15 cellular contexts compared by ENCODE assay signal in the genomic region with DNA sequence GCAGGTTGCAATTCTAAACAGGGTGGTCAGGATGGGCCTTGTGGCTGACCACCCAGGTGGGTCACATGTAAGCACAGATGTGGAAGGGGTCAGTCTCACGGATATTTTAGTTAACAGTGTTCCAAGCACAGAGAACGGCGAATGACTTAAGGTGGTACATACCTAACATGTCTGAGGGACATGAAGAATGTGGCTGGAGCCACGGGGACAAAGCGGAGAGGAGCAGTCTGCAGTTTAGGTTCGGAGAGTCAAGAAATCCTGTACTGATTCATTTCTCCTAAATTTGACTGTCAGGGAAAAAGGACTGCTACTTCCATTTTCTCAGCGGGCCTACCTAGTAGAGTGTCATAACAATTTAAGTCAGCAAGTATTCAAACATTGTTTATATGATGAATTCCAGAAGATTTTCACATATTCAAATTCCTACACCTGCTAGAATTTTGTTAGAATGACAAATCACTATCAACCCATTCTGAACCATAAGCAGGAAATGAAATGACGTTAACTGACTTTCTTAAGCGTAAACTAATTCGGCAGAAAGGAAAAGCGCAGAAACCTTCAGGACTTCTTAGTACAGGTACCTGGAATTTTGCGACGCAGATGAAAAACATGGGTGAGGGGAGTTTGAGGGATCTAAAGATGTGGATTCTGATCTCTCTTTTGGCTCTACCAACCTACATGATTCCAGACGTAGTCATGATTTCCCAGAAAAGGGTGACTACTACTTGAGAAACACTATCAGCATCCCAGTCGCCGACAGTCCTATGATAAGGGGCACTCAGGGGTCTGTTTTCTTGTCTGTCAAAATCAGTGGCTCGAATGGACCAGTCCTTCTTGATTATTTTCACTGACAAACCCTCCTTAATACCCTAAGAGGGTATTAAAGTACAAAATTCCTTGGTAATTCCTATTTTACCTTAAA. TPM values are rescaled to one million over a fixed set of nuclear protein-coding genes. Genes with fewer than 3 reads are reported as not detected.
A peak's percentile ranks its signal among the peaks of the same experiment; 100 is the strongest.
DNase-seq lines count a peak whose midpoint lies in the region; ATAC-seq and TF ChIP-seq lines count a peak whose summit lies in the region.
"Had no signal": no experiment of that assay in that cellular context is flagged by ENCODE, and none has a peak within 500 bp of the region (broad histone marks: within the 10 kb centered on the region; RNA-seq: fewer than 3 reads in every experiment).

No MANE protein-coding gene starts in this region.

- H3K9ac ChIP-seq in DND-41 (ENCODE audit: low read depth, low read length) = no peak overlapping the region
- H3K9ac ChIP-seq in smooth muscle cell (ENCODE audit: low read depth) = no peak overlapping the region

- peaks cover 5% of the 10 kb centered on the region for H3K36me3 ChIP-seq in CD4-positive, CD25-positive, alpha-beta regulatory T cell (ENCODE audit: control insufficient read depth, insufficient read depth, low read length)
- H3K36me3 ChIP-seq in DND-41 (ENCODE audit: insufficient read depth, low read length) (peaks cover 39% of the 10 kb centered on the region), smooth muscle cell (ENCODE audit: low read depth) (no peaks in the 10 kb centered on the region)

- no peaks in the 10 kb centered on the region for H3K27me3 ChIP-seq in CD4-positive, CD25-positive, alpha-beta regulatory T cell (ENCODE audit: control insufficient read depth, insufficient read depth, low read length)
- H3K27me3 ChIP-seq in DND-41 (ENCODE audit: insufficient read depth, low read length, poor library complexity) (no peaks in the 10 kb centered on the region), smooth muscle cell (ENCODE audit: low read depth) (no peaks in the 10 kb centered on the region)
- H3K27me3 ChIP-seq: body of pancreas, hepatocyte had no signal

- no peak for TF ChIP-seq CTCF in DND-41 (IDR thresholded peaks at IDR 0.05; ENCODE audit: borderline replicate concordance, extremely low read depth, low read length, poor library complexity, severe bottlenecking)
- TF ChIP-seq CTCF in smooth muscle cell (IDR thresholded peaks at IDR 0.05; ENCODE audit: borderline replicate concordance, insufficient read depth, poor library complexity, severe bottlenecking) = no peak

- H3K4me1 Mint-ChIP-seq in CD4-positive, CD25-positive, alpha-beta regulatory T cell = peaks cover 51 to 86% (median 62%) of the 10 kb centered on the region in 4 donors
- peaks cover 32 to 90% (median 81%) of the 10 kb centered on the region in 4 donors for H3K4me1 Mint-ChIP-seq in naive thymus-derived CD8-positive, alpha-beta T cell

- no peaks in the 10 kb centered on the region for H3K9me3 ChIP-seq in CD4-positive, CD25-positive, alpha-beta regulatory T cell (ENCODE audit: control insufficient read depth in 2 of 2, low read length in 2 of 2)
- H3K9me3 ChIP-seq in DND-41 (ENCODE audit: insufficient read depth, low read length, severe bottlenecking) (no peaks in the 10 kb centered on the region), smooth muscle cell (replicated peaks; ENCODE audit: low read depth) (no peaks in the 10 kb centered on the region)
- H3K9me3 ChIP-seq: body of pancreas had no signal

- H3K27me3 Mint-ChIP-seq in CD4-positive, CD25-positive, alpha-beta regulatory T cell = peaks cover 4% of the 10 kb centered on the region
- H3K27me3 Mint-ChIP-seq in naive thymus-derived CD8-positive, alpha-beta T cell = no peaks in the 10 kb centered on the region

- peak overlapping the region; percentile 1 for H3K27ac ChIP-seq in CD4-positive, CD25-positive, alpha-beta regulatory T cell (ENCODE audit: insufficient read depth, low read length, poor library complexity, severe bottlenecking)
- H3K27ac ChIP-seq in DND-41 (ENCODE audit: low read length) = peak overlapping the region; percentile 72
- no peak overlapping the region for H3K27ac ChIP-seq in smooth muscle cell (ENCODE audit: low read depth)
- H3K27ac ChIP-seq: hepatocyte had no signal

- no peaks in the 10 kb centered on the region for H3K9me3 Mint-ChIP-seq in CD4-positive, CD25-positive, alpha-beta regulatory T cell
- H3K9me3 Mint-ChIP-seq in naive thymus-derived CD8-positive, alpha-beta T cell = no peaks in the 10 kb centered on the region

- POLR2A ChIA-PET in naive thymus-derived CD8-positive, alpha-beta T cell (lab: Charles Lee) = interaction anchor here (1.9 kb wide), 1 partner anchor 41 kb away, joined by 11 read pairs; a partner anchor contains a TSS

- ATAC-seq in CD4-positive, CD25-positive, alpha-beta regulatory T cell (ENCODE audit: low read depth in 2 of 2) = no peak
- ATAC-seq in DND-41 (ENCODE audit: insufficient read depth, low read depth) = no peak
- ATAC-seq in naive thymus-derived CD8-positive, alpha-beta T cell = no peak
- ATAC-seq: activated CD4-positive, CD25-positive, alpha-beta regulatory T cell treated with anti-CD3 and anti-CD28 coated beads, Interleukin-2, amount 50 U/mL, for 24 hours; body of pancreas had no signal

- no peaks in the 10 kb centered on the region for H3F3A ChIP-seq in smooth muscle cell (ENCODE audit: low read depth)

- H2AFZ ChIP-seq in DND-41 (ENCODE audit: low read depth, low read length) (no peak overlapping the region), smooth muscle cell (ENCODE audit: low read depth) (no peak overlapping the region)
- H2AFZ ChIP-seq: hepatocyte had no signal

- H3K27ac Mint-ChIP-seq in CD4-positive, CD25-positive, alpha-beta regulatory T cell = peak overlapping the region; percentile 53 to 87 (median 83)
- H3K27ac Mint-ChIP-seq in naive thymus-derived CD8-positive, alpha-beta T cell = peak overlapping the region in 9 of 10 donors; percentile 15 to 91 (median 63)

- peaks cover 93% of the 10 kb centered on the region for H3K79me2 ChIP-seq in DND-41 (ENCODE audit: insufficient read depth, low read length)
- H3K79me2 ChIP-seq in smooth muscle cell (ENCODE audit: low read depth) = peaks cover 9% of the 10 kb centered on the region

- DNase-seq in CD4-positive, CD25-positive, alpha-beta regulatory T cell = no peak
- no peak for DNase-seq in DND-41
- DNase-seq in amniotic epithelial cell (ENCODE audit: low read depth) = peak; percentile 32
- no peak for DNase-seq in naive thymus-derived CD8-positive, alpha-beta T cell
- DNase-seq in NCI-H1694 (lab: John Stamatoyannopoulos, UW) = no peak
- no peak for DNase-seq in smooth muscle cell (lab: John Stamatoyannopoulos, UW; ENCODE audit: unreplicated experiment)
- DNase-seq in middle frontal gyrus (ENCODE audit: extremely low spot score, low spot score) = no peak
- DNase-seq: body of pancreas, KG1, NCI-H1105 treated with DMSO at 0.1 percent for 48 hours, NCI-H2171 treated with DMSO at 0.1 percent for 48 hours, NCI-H82, substantia nigra had no signal

- H3K4me3 ChIP-seq in CD4-positive, CD25-positive, alpha-beta regulatory T cell (ENCODE audit: low read depth, low read length) = no peak overlapping the region
- no peak overlapping the region for H3K4me3 ChIP-seq in DND-41 (ENCODE audit: low read depth in 1 of 2, low read length in 2 of 2)
- H3K4me3 ChIP-seq in smooth muscle cell = no peak overlapping the region
- H3K4me3 ChIP-seq: body of pancreas, hepatocyte had no signal

- 77% methylated on average over 17 of the region's 17 CpGs for WGBS in smooth muscle cell (ENCODE audit: low lambda C conversion rate)

- H3K4me2 ChIP-seq in DND-41 (ENCODE audit: insufficient read depth, low read length) (no peak overlapping the region), smooth muscle cell (no peak overlapping the region)
- H3K4me2 ChIP-seq: hepatocyte had no signal

- peaks cover 31% of the 10 kb centered on the region for H3K36me3 Mint-ChIP-seq in CD4-positive, CD25-positive, alpha-beta regulatory T cell
- H3K36me3 Mint-ChIP-seq in naive thymus-derived CD8-positive, alpha-beta T cell = peaks cover 0 to 10% (median 4%) of the 10 kb centered on the region in 3 donors

- H4K20me1 ChIP-seq in DND-41 (ENCODE audit: insufficient read depth, low read length) (peaks cover 5% of the 10 kb centered on the region; the same call in 1 of the 2 replicates), smooth muscle cell (ENCODE audit: low read depth) (peaks cover 23% of the 10 kb centered on the region)

- H3K4me3 Mint-ChIP-seq in CD4-positive, CD25-positive, alpha-beta regulatory T cell = peak overlapping the region in 1 of 4 donors; percentile 20
- H3K4me3 Mint-ChIP-seq in naive thymus-derived CD8-positive, alpha-beta T cell = no peak overlapping the region

- peaks cover 43% of the 10 kb centered on the region for H3K4me1 ChIP-seq in CD4-positive, CD25-positive, alpha-beta regulatory T cell (ENCODE audit: control insufficient read depth, insufficient read depth, low read length, poor library complexity, severe bottlenecking)
- peaks cover 95% of the 10 kb centered on the region for H3K4me1 ChIP-seq in DND-41 (ENCODE audit: insufficient read depth, low read length)
- peaks cover 9% of the 10 kb centered on the region for H3K4me1 ChIP-seq in smooth muscle cell (ENCODE audit: low read depth)

RNA-seq across cellular contexts. Expression of a gene that starts 41.3 kb away (rescaled TPM):
- total RNA-seq in CD4-positive, CD25-positive, alpha-beta regulatory T cell = 80.4 TPM
- 100 to 1,000 TPM in 1 of 4 donors, 10 to 100 TPM in 3; 62.3 to 110 (median 95.8) TPM for polyA plus RNA-seq in CD4-positive, CD25-positive, alpha-beta regulatory T cell
- 10 to 100 TPM; 62.7 to 71.7 TPM for total RNA-seq in naive thymus-derived CD8-positive, alpha-beta T cell
- polyA plus RNA-seq in naive thymus-derived CD8-positive, alpha-beta T cell = 10 to 100 TPM; 71.4 to 76.1 (median 74.2) TPM
- 23.9 and 48.7 TPM in 2 replicates for total RNA-seq in smooth muscle cell
- 17.1 and 20.1 TPM in 2 replicates for polyA plus RNA-seq in smooth muscle cell
